ENCODE assay signal across 2 cellular contexts in the genomic region with DNA sequence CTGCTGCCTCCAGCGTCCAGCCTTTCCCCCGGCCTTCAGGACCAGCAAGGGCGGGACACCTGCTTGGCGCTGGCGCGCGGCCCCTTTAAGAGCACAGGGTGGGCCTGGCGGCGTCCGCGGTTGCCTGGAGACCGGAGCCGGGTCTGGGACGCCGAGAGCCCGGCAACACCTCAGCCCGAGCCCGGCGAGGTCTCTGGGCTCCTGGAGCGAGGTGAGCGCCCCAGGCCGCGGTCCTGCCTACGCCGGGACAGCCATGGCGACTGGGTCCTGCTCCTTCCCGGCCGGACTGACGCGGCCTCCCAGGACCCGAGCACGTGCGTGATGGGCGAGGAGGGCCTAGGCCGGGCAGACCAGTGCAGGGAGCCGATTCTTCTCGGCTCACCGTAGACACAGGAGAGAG. TPM values are rescaled to one million over a fixed set of nuclear protein-coding genes. Genes with fewer than 3 reads are reported as not detected.
"Had no signal": no experiment of that assay in that cellular context is flagged by ENCODE, and none has a peak within 500 bp of the region (broad histone marks: within the 10 kb centered on the region; RNA-seq: fewer than 3 reads in every experiment).

A gene (plus strand): TSS at position 140 of the 400 bp plus-strand sequence. CDS start 3,575 bp downstream, outside the sequence.

RNA-seq across cellular contexts. Expression of the gene that starts here (rescaled TPM):
- total RNA-seq: ascending aorta, mesenteric fat pad had no signal
